27 cellular contexts compared by ENCODE assay signal in the genomic region with DNA sequence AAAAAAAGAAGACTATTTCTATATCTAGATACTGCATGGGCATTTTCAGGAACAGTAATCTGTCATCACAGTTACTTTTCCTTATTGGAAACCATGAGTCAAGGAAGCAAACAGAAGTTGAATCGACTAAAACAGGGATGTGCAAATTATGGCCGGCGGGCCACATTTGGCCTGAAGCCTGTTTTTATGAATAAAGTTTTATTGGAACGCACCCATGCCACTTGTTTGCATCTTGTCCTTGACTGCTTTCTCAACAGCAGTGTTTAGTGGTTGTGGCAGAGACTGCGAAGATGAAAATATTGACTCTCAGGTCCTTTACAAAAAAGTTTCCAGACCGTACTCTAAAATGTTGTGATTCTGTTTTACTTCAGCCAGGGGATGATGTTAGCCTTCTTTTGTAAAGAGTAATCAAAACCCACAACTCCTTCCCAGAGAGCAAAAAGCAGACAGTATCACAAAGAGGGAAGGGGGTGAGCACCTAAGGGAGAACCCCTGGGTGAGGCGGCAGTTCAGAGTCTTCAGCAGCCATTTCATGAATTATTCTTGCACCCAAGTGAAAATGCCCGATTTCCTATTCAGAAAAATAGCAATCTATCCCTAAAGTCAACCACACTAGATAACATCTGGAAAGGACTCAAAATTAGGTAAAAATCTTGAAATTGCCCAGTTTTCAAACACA.
"Had no signal": no experiment of that assay in that cellular context is flagged by ENCODE, and none has a peak within 500 bp of the region (broad histone marks: within the 10 kb centered on the region; RNA-seq: fewer than 3 reads in every experiment).

No MANE protein-coding gene starts in this region.

- FAIRE-seq: kidney, small intestine had no signal

- H3K4me3 ChIP-seq: body of pancreas, heart left ventricle, ovary, sigmoid colon, thyroid gland had no signal

- H3K27me3 ChIP-seq: body of pancreas, heart left ventricle, ovary, sigmoid colon, thyroid gland had no signal

- ATAC-seq: activated CD4-positive, alpha-beta T cell treated with anti-CD3 and anti-CD28 coated beads for 36 hours; body of pancreas; esophagus mucosa; left colon; natural killer cell; stimulated activated memory B cell treated with anti-CD40 and anti-IgM and Interleukin-4, amounts not matched to agents 10 μg/mL and 1 μg/mL and 100 μg/mL, for 72 hours; stimulated activated naive CD8-positive, alpha-beta T cell treated with anti-CD3 and anti-CD28 coated beads, Interleukin-15, amount 100 ng/mL, for 72 hours had no signal

- H3K4me1 Mint-ChIP-seq: immature natural killer cell, natural killer cell had no signal

- H3K27ac ChIP-seq: body of pancreas, ovary, sigmoid colon, thyroid gland had no signal

- DNase-seq: activated CD4-positive, alpha-beta T cell treated with anti-CD3 and anti-CD28 coated beads for 36 hours; activated CD4-positive, alpha-beta T cell treated with anti-CD3 and anti-CD28 coated beads, Interleukin-2, amount 50 U/mL, for 48 hours; activated CD4-positive, CD25-positive, alpha-beta regulatory T cell; activated CD8-positive, alpha-beta memory T cell treated with anti-CD3 and anti-CD28 coated beads for 24 hours; activated effector memory CD4-positive, alpha-beta T cell treated with Interleukin-2 at 50 U/mL for 16 hours; activated naive CD4-positive, alpha-beta T cell treated with Interleukin-2 at 50 U/mL for 16 hours; body of pancreas; heart left ventricle; immature natural killer cell; kidney; left colon; natural killer cell; ovary; sigmoid colon; small intestine; stimulated activated CD4-positive, alpha-beta T cell treated with anti-CD3 and anti-CD28 coated beads, Interleukin-1b, Interleukin-23, amount 100 ng/mL, for 48 hours; stimulated activated CD4-positive, alpha-beta T cell treated with anti-CD3 and anti-CD28 coated beads, Interleukin-4, amount 100 ng/mL, for 4 hours; stimulated activated CD8-positive, alpha-beta memory T cell treated with anti-CD3 and anti-CD28 coated beads, Interleukin-4, amount 100 ng/mL, for 48 hours; stimulated activated naive CD8-positive, alpha-beta T cell treated with anti-CD3 and anti-CD28 coated beads, Interleukin-15, amount 100 ng/mL, for 72 hours; T-helper 1 cell; thyroid gland had no signal

- H3K4me1 ChIP-seq: body of pancreas, sigmoid colon, thyroid gland had no signal

- H3K36me3 ChIP-seq: heart left ventricle, ovary, sigmoid colon, thyroid gland had no signal

- H3K36me3 Mint-ChIP-seq: immature natural killer cell; memory B cell; natural killer cell; stimulated activated memory B cell treated with anti-CD40 and anti-IgM and Interleukin-4, amounts not matched to agents 10 μg/mL and 1 μg/mL and 100 μg/mL, for 72 hours had no signal

- H3K27me3 Mint-ChIP-seq: progenitor cell of endocrine pancreas had no signal

- H3K27ac Mint-ChIP-seq: activated CD4-positive, alpha-beta T cell treated with anti-CD3 and anti-CD28 coated beads for 36 hours; activated naive CD8-positive, alpha-beta T cell; immature natural killer cell; memory B cell; natural killer cell; progenitor cell of endocrine pancreas; stimulated activated memory B cell treated with anti-CD40 and anti-IgM and Interleukin-4, amounts not matched to agents 10 μg/mL and 1 μg/mL and 100 μg/mL, for 72 hours; stimulated activated naive CD8-positive, alpha-beta T cell treated with anti-CD3 and anti-CD28 coated beads, Interleukin-15, amount 100 ng/mL, for 72 hours; T-helper 2 cell treated with Interferon-gamma antibody and Interleukin-4, amounts not matched to agents 5 μg/mL and 100 μg/mL, for 36 hours had no signal

- H3K9me3 ChIP-seq: body of pancreas, heart left ventricle, ovary, sigmoid colon, thyroid gland had no signal

- H3K4me3 Mint-ChIP-seq: activated CD4-positive, alpha-beta T cell treated with anti-CD3 and anti-CD28 coated beads for 36 hours; activated naive CD8-positive, alpha-beta T cell; immature natural killer cell; memory B cell; natural killer cell; stimulated activated memory B cell treated with anti-CD40 and anti-IgM and Interleukin-4, amounts not matched to agents 10 μg/mL and 1 μg/mL and 100 μg/mL, for 72 hours; stimulated activated naive CD8-positive, alpha-beta T cell treated with anti-CD3 and anti-CD28 coated beads, Interleukin-15, amount 100 ng/mL, for 72 hours; T-helper 2 cell treated with Interferon-gamma antibody and Interleukin-4, amounts not matched to agents 5 μg/mL and 100 μg/mL, for 36 hours had no signal

- H3K9me3 Mint-ChIP-seq: immature natural killer cell; memory B cell; natural killer cell; stimulated activated memory B cell treated with anti-CD40 and anti-IgM and Interleukin-4, amounts not matched to agents 10 μg/mL and 1 μg/mL and 100 μg/mL, for 72 hours; stimulated activated naive CD8-positive, alpha-beta T cell treated with anti-CD3 and anti-CD28 coated beads, Interleukin-15, amount 100 ng/mL, for 72 hours; T-helper 2 cell treated with Interferon-gamma antibody and Interleukin-4, amounts not matched to agents 5 μg/mL and 100 μg/mL, for 36 hours had no signal
